In genomic region chr2:35538796-35539195, GRCh38 we compare ENCODE assay signal across 23 cellular contexts.
DNase-seq lines count a peak whose midpoint lies in the region; ATAC-seq, FAIRE-seq and TF ChIP-seq lines count a peak whose summit lies in the region.
"Had no signal": no experiment of that assay in that cellular context is flagged by ENCODE, and none has a peak within 500 bp of the region (broad histone marks: within the 10 kb centered on the region; RNA-seq: fewer than 3 reads in every experiment).

No MANE protein-coding gene starts in this region.

- intact Hi-C loops in mammary epithelial cell (cut with micrococcal nuclease) (no loop called here), breast epithelium (cut with DNase I; ENCODE audit: low total_unique reads) (no loop called here)

- 88% methylated on average over 3 of the region's 3 CpGs for WGBS in mammary epithelial cell (ENCODE audit: low coverage, missing lambda C conversion rate)

- no TSS peak for BruUV-seq in mammary epithelial cell (replicated peaks; lab: Mats Ljungman, UMichigan)

- H3K27ac Mint-ChIP-seq in astrocyte (ENCODE audit: unreplicated experiment) = no peak overlapping the region
- H3K27ac Mint-ChIP-seq in T-helper 17 cell = no peak overlapping the region
- H3K27ac Mint-ChIP-seq: H9, HFFc6 had no signal

- H3K9ac ChIP-seq in mammary epithelial cell (ENCODE audit: insufficient read depth, low read length) (no peak overlapping the region), astrocyte (ENCODE audit: low read length) (no peak overlapping the region)
- H3K9ac ChIP-seq: GM23248 had no signal

- FAIRE-seq in astrocyte (lab: Jason Lieb, UNC) (no peak), urothelium cell line (lab: Jason Lieb, UNC) (no peak)

- CTCF ChIA-PET in mammary epithelial cell (lab: Charles Lee; ENCODE audit: low non-redundant PET) = no interaction called here

- peaks cover 10% of the 10 kb centered on the region for H3K4me1 Mint-ChIP-seq in astrocyte (ENCODE audit: low read depth, unreplicated experiment)
- H3K4me1 Mint-ChIP-seq in T-helper 17 cell = no peaks in the 10 kb centered on the region
- H3K4me1 Mint-ChIP-seq: H9 had no signal

- H3K4me3 ChIP-seq in mammary epithelial cell (replicated peaks in 1 of 3; ENCODE audit: insufficient read depth in 1 of 3, low read depth in 2 of 3, low read length in 3 of 3) (no peak overlapping the region), breast epithelium (no peak overlapping the region), astrocyte (ENCODE audit: insufficient read depth, low read depth, low read length) (no peak overlapping the region)
- H3K4me3 ChIP-seq: GM23248, PC-9 had no signal

- ATAC-seq in T-helper 17 cell = no peak

- no peaks in the 10 kb centered on the region for H3K79me2 ChIP-seq in mammary epithelial cell (ENCODE audit: insufficient read depth, low read length)
- H3K79me2 ChIP-seq in astrocyte (ENCODE audit: insufficient read depth, low read length) = no peaks in the 10 kb centered on the region

- no peaks in the 10 kb centered on the region for H3K36me3 Mint-ChIP-seq in astrocyte (ENCODE audit: low read depth, unreplicated experiment)
- H3K36me3 Mint-ChIP-seq in T-helper 17 cell (ENCODE audit: low read depth) = no peaks in the 10 kb centered on the region

- H3K27me3 Mint-ChIP-seq in astrocyte (ENCODE audit: low read depth, unreplicated experiment) (no peaks in the 10 kb centered on the region), T-helper 17 cell (no peaks in the 10 kb centered on the region)

- DNase-seq in mammary epithelial cell = peak; percentile 35
- no peak for DNase-seq in breast epithelium (ENCODE audit: low spot score in 2 of 2)
- peak; percentile 48 for DNase-seq in astrocyte (ENCODE audit: low read depth)
- DNase-seq in iris pigment epithelial cell (ENCODE audit: low read depth) = peak; percentile 38
- peak; percentile 12 for DNase-seq in urothelium cell line (ENCODE audit: low spot score)
- no peak for DNase-seq in T-helper 17 cell
- no peak for DNase-seq in iPS-NIHi11 (ENCODE audit: low spot score)
- no peak for DNase-seq in putamen (ENCODE audit: low spot score)
- DNase-seq: Calu3, DMS79 treated with DMSO at 0.1 percent for 48 hours, GM23248, H9, HFFc6, NCI-H1105 treated with DMSO at 0.1 percent for 48 hours, NCI-H146, NCI-H1930, NCI-H2107, NCI-H446 treated with DMSO at 0.1 percent for 48 hours, NCI-H526, PC-9, RPMI8226, SHP77 had no signal

- H3K4me1 ChIP-seq in mammary epithelial cell (ENCODE audit: insufficient read depth, low read length) (peaks cover 6% of the 10 kb centered on the region), breast epithelium (no peaks in the 10 kb centered on the region), astrocyte (ENCODE audit: insufficient read depth, low read length) (no peaks in the 10 kb centered on the region)

- dilution Hi-C loops in mammary epithelial cell (cut with HindIII; ENCODE audit: low sequenced_read_pairs) = no loop called here

- peak overlapping the region; percentile 20 for H2AFZ ChIP-seq in mammary epithelial cell (ENCODE audit: low read depth, low read length)
- no peak overlapping the region for H2AFZ ChIP-seq in astrocyte (ENCODE audit: low read depth, low read length)
- H2AFZ ChIP-seq: GM23248, PC-9 had no signal

- H3K9me3 ChIP-seq in mammary epithelial cell (replicated peaks; ENCODE audit: insufficient read depth, low read length) (no peaks in the 10 kb centered on the region), breast epithelium (no peaks in the 10 kb centered on the region), astrocyte (ENCODE audit: insufficient read depth, low read depth, low read length) (no peaks in the 10 kb centered on the region), T-helper 17 cell (ENCODE audit: control insufficient read depth, low read length, poor library complexity, severe bottlenecking) (no peaks in the 10 kb centered on the region)

- TF ChIP-seq CTCF in mammary epithelial cell (conservative IDR thresholded peaks at IDR 0.05 in 1 of 2, IDR thresholded peaks at IDR 0.05 in 1 of 2; ENCODE audit: extremely low read depth in 1 of 2, insufficient read depth in 1 of 2, low read depth in 1 of 2, low read length in 2 of 2) = no peak
- TF ChIP-seq CTCF in breast epithelium (IDR thresholded peaks at IDR 0.05) = no peak
- no peak for TF ChIP-seq CTCF in astrocyte (IDR thresholded peaks at IDR 0.05; ENCODE audit: insufficient read depth, low read depth, low read length)

- H3K4me2 ChIP-seq in mammary epithelial cell (ENCODE audit: insufficient read depth, low read depth, low read length) = no peak overlapping the region
- H3K4me2 ChIP-seq in astrocyte (ENCODE audit: low read length) = no peak overlapping the region
- H3K4me2 ChIP-seq: PC-9 had no signal

- H3K4me3 Mint-ChIP-seq in astrocyte (ENCODE audit: unreplicated experiment) (no peak overlapping the region), T-helper 17 cell (no peak overlapping the region)
- H3K4me3 Mint-ChIP-seq: H9, HFFc6 had no signal

- H3K9me3 Mint-ChIP-seq in astrocyte (ENCODE audit: unreplicated experiment) = no peaks in the 10 kb centered on the region

- H3K27ac ChIP-seq in mammary epithelial cell (ENCODE audit: insufficient read depth, low read depth, low read length) = no peak overlapping the region
- H3K27ac ChIP-seq in breast epithelium = no peak overlapping the region
- no peak overlapping the region for H3K27ac ChIP-seq in astrocyte (ENCODE audit: low read depth, low read length)
- H3K27ac ChIP-seq: 22Rv1, GM23248, PC-9 had no signal

- in situ Hi-C loops in mammary epithelial cell (cut with MboI; ENCODE audit: low sequenced_read_pairs in 2 of 2) = no loop called here

- H3K27me3 ChIP-seq in mammary epithelial cell (ENCODE audit: insufficient read depth, low read length) (no peaks in the 10 kb centered on the region), breast epithelium (no peaks in the 10 kb centered on the region), astrocyte (ENCODE audit: insufficient read depth, low read length) (no peaks in the 10 kb centered on the region)

- TF ChIP-seq POLR2A in breast epithelium (IDR thresholded peaks at IDR 0.05) = no peak

- H4K20me1 ChIP-seq in mammary epithelial cell (ENCODE audit: insufficient read depth, low read length) = no peaks in the 10 kb centered on the region
- H4K20me1 ChIP-seq in astrocyte (ENCODE audit: insufficient read depth, low read length) = no peaks in the 10 kb centered on the region

- H3K36me3 ChIP-seq in mammary epithelial cell (ENCODE audit: insufficient read depth, low read length) (no peaks in the 10 kb centered on the region), breast epithelium (no peaks in the 10 kb centered on the region), astrocyte (ENCODE audit: insufficient read depth, low read length) (no peaks in the 10 kb centered on the region)

Comparison
In these comparisons a context has a peak if more than half of its experiments do, and no peak if none do; other contexts are left out.
1. DNase-seq: peak in mammary epithelial cell (single experiment), astrocyte (single experiment), iris pigment epithelial cell (single experiment) and urothelium cell line (single experiment); none in breast epithelium (0 of 2), T-helper 17 cell (0 of 3), iPS-NIHi11 (single experiment) and putamen (single experiment).